In the genomic region with DNA sequence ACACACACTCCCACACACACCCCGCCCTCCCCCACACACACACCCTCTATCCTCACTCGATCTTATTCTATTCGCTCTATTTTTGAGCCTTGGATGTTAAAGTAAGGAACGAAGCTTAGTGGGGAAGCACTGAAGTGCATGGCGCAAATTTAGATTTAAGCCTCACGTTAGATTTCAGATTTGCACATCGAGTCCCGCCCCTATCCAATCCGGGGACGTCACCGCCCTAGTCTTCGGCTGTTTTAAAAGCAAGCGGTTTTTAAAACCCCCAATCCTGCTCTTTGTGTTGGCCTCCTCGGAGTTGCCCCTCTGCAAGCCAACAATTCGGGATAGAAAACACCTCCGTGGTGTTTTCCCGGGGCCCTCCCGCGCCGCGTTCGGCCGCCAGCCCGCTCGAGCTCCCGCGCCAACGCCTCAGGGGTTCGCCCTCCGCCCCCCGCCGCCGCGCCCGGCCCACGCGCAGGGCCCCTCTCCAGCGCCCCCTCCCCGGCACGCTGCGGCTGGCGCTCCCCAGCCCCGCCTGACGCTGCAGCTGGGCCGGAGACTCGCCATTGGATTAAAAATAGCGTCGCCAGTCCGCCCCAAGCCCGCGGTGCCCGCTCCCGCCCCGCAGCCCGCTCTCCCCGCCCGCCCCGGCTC, we compare ENCODE assay signal across 8 cellular contexts. TPM values are rescaled to one million over a fixed set of nuclear protein-coding genes. Genes with fewer than 3 reads are reported as not detected.
DNase-seq lines count a peak whose midpoint lies in the region; ATAC-seq and TF ChIP-seq lines count a peak whose summit lies in the region.

TSS of gene USP13 (plus strand) at position 574 of the 639 bp plus-strand sequence. CDS start 186 bp downstream, outside the sequence.

- H3K4me1 Mint-ChIP-seq in activated CD4-positive, alpha-beta T cell treated with anti-CD3 and anti-CD28 coated beads for 36 hours, result peaks cover 22% of the 10 kb centered on the region
- peaks cover 24% of the 10 kb centered on the region for H3K4me1 Mint-ChIP-seq in dendritic cell treated with granulocyte-macrophage colony-stimulating factor and Interleukin-4, amounts not matched to agents 40 ng/mL and 50 ng/mL, for 4 days (ENCODE audit: low read depth)

- H3K27ac Mint-ChIP-seq in activated CD4-positive, alpha-beta T cell treated with anti-CD3 and anti-CD28 coated beads for 36 hours, result peak within 1 kb of the TSS; percentile 82
- H3K27ac Mint-ChIP-seq in dendritic cell treated with granulocyte-macrophage colony-stimulating factor and Interleukin-4, amounts not matched to agents 40 ng/mL and 50 ng/mL, for 4 days, result peak within 1 kb of the TSS; percentile 75

- H3K27ac ChIP-seq in left lung, result peak within 1 kb of the TSS; percentile 86 to 92

- POLR2A ChIA-PET in activated CD4-positive, alpha-beta T cell treated with anti-CD3 and anti-CD28 coated beads for 36 hours (lab: Charles Lee), result interaction anchor here (1.0 kb wide), 1 partner anchor 44 kb away, joined by 3 read pairs; no protein-coding TSS in a partner anchor

- peak within 1 kb of the TSS; percentile 66 to 73 for H3K4me3 ChIP-seq in left lung

- peak in 1 of 2 donors; percentile 10 for TF ChIP-seq CTCF in left lung (IDR thresholded peaks at IDR 0.05)

- ATAC-seq in GM18907 (IDR thresholded peaks at IDR 0.05; ENCODE audit: unreplicated experiment) (peak; percentile 83), HG03135 (IDR thresholded peaks at IDR 0.05; ENCODE audit: unreplicated experiment) (peak; percentile 70), left lung (peak; percentile 61)
- peak; percentile 64 for ATAC-seq in activated CD4-positive, alpha-beta T cell treated with anti-CD3 and anti-CD28 coated beads for 36 hours

- H3K36me3 Mint-ChIP-seq in activated CD4-positive, alpha-beta T cell treated with anti-CD3 and anti-CD28 coated beads for 36 hours (ENCODE audit: low read depth), result peaks cover 10% of the 10 kb centered on the region
- no peaks in the 10 kb centered on the region for H3K36me3 Mint-ChIP-seq in dendritic cell treated with granulocyte-macrophage colony-stimulating factor and Interleukin-4, amounts not matched to agents 40 ng/mL and 50 ng/mL, for 4 days (ENCODE audit: low read depth)

- H3K36me3 ChIP-seq in left lung, result no peaks in the 10 kb centered on the region

- H3K27me3 ChIP-seq in left lung, result peaks cover 0 to 25% of the 10 kb centered on the region in 2 donors

- peak within 1 kb of the TSS; percentile 81 for H3K4me3 Mint-ChIP-seq in activated CD4-positive, alpha-beta T cell treated with anti-CD3 and anti-CD28 coated beads for 36 hours
- H3K4me3 Mint-ChIP-seq in dendritic cell treated with granulocyte-macrophage colony-stimulating factor and Interleukin-4, amounts not matched to agents 40 ng/mL and 50 ng/mL, for 4 days, result peak within 1 kb of the TSS; percentile 89

- H3K4me1 ChIP-seq in left lung, result peaks cover 0 to 17% of the 10 kb centered on the region in 2 donors

- no peaks in the 10 kb centered on the region for H3K9me3 ChIP-seq in left lung

- intact Hi-C loops in activated CD4-positive, alpha-beta T cell treated with anti-CD3 and anti-CD28 coated beads for 36 hours (cut with DNase I, micrococcal nuclease), result loop anchor here (1.0 to 5.0 kb wide), 7 partner anchors 43 to 1260 kb away; partner anchors contain the start of genes ACTL6A (in 1 of the 2), FXR1 (in 1 of the 2), GNB4 (in 1 of the 2) and MRPL47 (in 1 of the 2)
- intact Hi-C loops in dendritic cell treated with granulocyte-macrophage colony-stimulating factor and Interleukin-4, amounts not matched to agents 40 ng/mL and 50 ng/mL, for 4 days (cut with micrococcal nuclease), result loop anchor here (5.0 kb wide), 1 partner anchor 45 kb away; no protein-coding TSS in a partner anchor
- intact Hi-C loops in left lung (cut with DNase I), result no loop called here

- no peaks in the 10 kb centered on the region for H3K9me3 Mint-ChIP-seq in activated CD4-positive, alpha-beta T cell treated with anti-CD3 and anti-CD28 coated beads for 36 hours (ENCODE audit: low read depth)
- no peaks in the 10 kb centered on the region for H3K9me3 Mint-ChIP-seq in dendritic cell treated with granulocyte-macrophage colony-stimulating factor and Interleukin-4, amounts not matched to agents 40 ng/mL and 50 ng/mL, for 4 days

- peaks cover 7% of the 10 kb centered on the region for H3K27me3 Mint-ChIP-seq in activated CD4-positive, alpha-beta T cell treated with anti-CD3 and anti-CD28 coated beads for 36 hours
- peaks cover 36% of the 10 kb centered on the region for H3K27me3 Mint-ChIP-seq in dendritic cell treated with granulocyte-macrophage colony-stimulating factor and Interleukin-4, amounts not matched to agents 40 ng/mL and 50 ng/mL, for 4 days

- DNase-seq in AML-193 (lab: John Stamatoyannopoulos, UW), result peak; percentile 48 to 64
- DNase-seq in NCI-H446 (lab: John Stamatoyannopoulos, UW), result peak; percentile 80 to 86
- peak; percentile 74 for DNase-seq in activated CD4-positive, alpha-beta T cell treated with anti-CD3 and anti-CD28 coated beads for 36 hours
- DNase-seq in left lung, result peak; percentile 66 to 86
- DNase-seq in stimulated activated CD4-positive, alpha-beta T cell treated with anti-CD3 and anti-CD28 coated beads, Interleukin-2, amount 100 ng/mL, for 4 hours (ENCODE audit: low read depth), result peak; percentile 47

- CTCF ChIA-PET in activated CD4-positive, alpha-beta T cell treated with anti-CD3 and anti-CD28 coated beads for 36 hours (lab: Charles Lee), result interaction anchor here (0.6 to 0.9 kb wide), 3 partner anchors 9 to 569 kb away, joined by 4 read pairs; no protein-coding TSS in a partner anchor

RNA-seq across cellular contexts. Expression of gene USP13, which starts in this region (rescaled TPM):
- 10 to 100 TPM; 11.2 to 11.6 TPM for total RNA-seq in activated CD4-positive, alpha-beta T cell treated with anti-CD3 and anti-CD28 coated beads for 36 hours
- 10 to 100 TPM; 16.3 to 23.8 TPM for total RNA-seq in left lung

Comparison
In these comparisons a context has a peak if more than half of its experiments do, and no peak if none do; other contexts are left out.
1. Peak in every context shown above with its lines: DNase-seq, ATAC-seq, H3K4me3 ChIP-seq and H3K27ac ChIP-seq.
2. intact Hi-C loops: an anchor here in activated CD4-positive, alpha-beta T cell treated with anti-CD3 and anti-CD28 coated beads for 36 hours (1.0 to 5.0 kb wide) and dendritic cell treated with granulocyte-macrophage colony-stimulating factor and Interleukin-4, amounts not matched to agents 40 ng/mL and 50 ng/mL, for 4 days (5.0 kb wide); none called in left lung.